ENCODE assay signal across 9 cellular contexts in genomic region chr12:49293056-49293956, GRCh38. TPM values are rescaled to one million over a fixed set of nuclear protein-coding genes. Genes with fewer than 3 reads are reported as not detected.
DNase-seq lines count a peak whose midpoint lies in the region; ATAC-seq, FAIRE-seq and TF ChIP-seq lines count a peak whose summit lies in the region.
"Had no signal": no experiment of that assay in that cellular context is flagged by ENCODE, and none has a peak within 500 bp of the region (broad histone marks: within the 10 kb centered on the region; RNA-seq: fewer than 3 reads in every experiment).

No MANE protein-coding gene starts in this region.

- H3K79me2 ChIP-seq in astrocyte (ENCODE audit: insufficient read depth, low read length), result no peaks in the 10 kb centered on the region

- H2AFZ ChIP-seq in astrocyte (ENCODE audit: low read depth, low read length), result peak overlapping the region; percentile 52

- no peaks in the 10 kb centered on the region for H3K4me1 Mint-ChIP-seq in astrocyte (ENCODE audit: low read depth, unreplicated experiment)

- peak overlapping the region; percentile 11 for H3K4me2 ChIP-seq in astrocyte (ENCODE audit: low read length)

- H3K4me3 ChIP-seq in LNCaP clone FGC (ENCODE audit: low read depth, low read length) (peak overlapping the region; percentile 35), astrocyte (ENCODE audit: insufficient read depth, low read depth, low read length) (no peak overlapping the region), kidney (ENCODE audit: low read length in 2 of 2) (no peak overlapping the region)

- intact Hi-C loops in kidney (cut with DNase I), result no loop called here

- DNase-seq in A172 (ENCODE audit: low spot score) (peak; percentile 61), LNCaP clone FGC (ENCODE audit: low read depth) (peak; percentile 65), astrocyte (ENCODE audit: low read depth) (no peak), kidney (peak; percentile 67), GM13976 (ENCODE audit: low spot score) (no peak), globus pallidus (ENCODE audit: low spot score) (no peak)

- H3K36me3 Mint-ChIP-seq in astrocyte (ENCODE audit: low read depth, unreplicated experiment), result no peaks in the 10 kb centered on the region

- H3K4me1 ChIP-seq in astrocyte (ENCODE audit: insufficient read depth, low read length), result peaks cover 2% of the 10 kb centered on the region
- peaks cover 0 to 15% of the 10 kb centered on the region in 2 donors for H3K4me1 ChIP-seq in kidney (ENCODE audit: control insufficient read depth in 1 of 2, insufficient read depth in 1 of 2, low read depth in 1 of 2, low read length in 2 of 2)

- H3K9ac ChIP-seq in astrocyte (ENCODE audit: low read length), result no peak overlapping the region
- no peak overlapping the region for H3K9ac ChIP-seq in kidney (ENCODE audit: low read length in 2 of 2)

- no peaks in the 10 kb centered on the region for H3K9me3 Mint-ChIP-seq in astrocyte (ENCODE audit: unreplicated experiment)

- H3K9me3 ChIP-seq in astrocyte (ENCODE audit: insufficient read depth, low read depth, low read length) (no peaks in the 10 kb centered on the region), kidney (ENCODE audit: control insufficient read depth in 1 of 2, low read length in 2 of 2) (no peaks in the 10 kb centered on the region)

- in situ Hi-C loops in GM13976 (cut with MboI; ENCODE audit: low sequenced_read_pairs, unreplicated experiment), result no loop called here

- ATAC-seq in HG03521 (IDR thresholded peaks at IDR 0.05; ENCODE audit: unreplicated experiment) (no peak), HG02642 (IDR thresholded peaks at IDR 0.05; ENCODE audit: poor library complexity, unreplicated experiment) (no peak)

- peaks cover 42% of the 10 kb centered on the region for H3K27me3 ChIP-seq in astrocyte (ENCODE audit: insufficient read depth, low read length)

- peaks cover 61% of the 10 kb centered on the region for H3K27me3 Mint-ChIP-seq in astrocyte (ENCODE audit: low read depth, unreplicated experiment)

- no peaks in the 10 kb centered on the region for H4K20me1 ChIP-seq in astrocyte (ENCODE audit: insufficient read depth, low read length)

- H3K27ac Mint-ChIP-seq in astrocyte (ENCODE audit: unreplicated experiment), result no peak overlapping the region

- no peak overlapping the region for H3K4me3 Mint-ChIP-seq in astrocyte (ENCODE audit: unreplicated experiment)

- no peak overlapping the region for H3K27ac ChIP-seq in astrocyte (ENCODE audit: low read depth, low read length)
- H3K27ac ChIP-seq in kidney (ENCODE audit: low read depth in 2 of 2, low read length in 2 of 2), result no peak overlapping the region

- H3K36me3 ChIP-seq in astrocyte (ENCODE audit: insufficient read depth, low read length) (no peaks in the 10 kb centered on the region), kidney (ENCODE audit: control insufficient read depth in 1 of 2, insufficient read depth in 2 of 2, low read length in 2 of 2) (no peaks in the 10 kb centered on the region)

- FAIRE-seq in astrocyte (lab: Jason Lieb, UNC) (no peak), kidney (lab: Jason Lieb, UNC) (no peak)

- TF ChIP-seq CTCF in LNCaP clone FGC (IDR thresholded peaks at IDR 0.05; ENCODE audit: control insufficient read depth, extremely low read depth, insufficient read depth), result no peak
- TF ChIP-seq CTCF in astrocyte (IDR thresholded peaks at IDR 0.05; ENCODE audit: insufficient read depth, low read depth, low read length), result no peak
- TF ChIP-seq CTCF in kidney (IDR thresholded peaks at IDR 0.05; ENCODE audit: borderline replicate concordance, extremely low read depth, insufficient read depth), result no peak
- no peak for TF ChIP-seq CTCF in GM13976 (IDR thresholded peaks at IDR 0.05; ENCODE audit: borderline replicate concordance, control extremely low read depth, extremely low read depth, insufficient read depth, missing control alignments)

RNA-seq across cellular contexts. Expression of gene PRPH, which starts 1.6 kb away (rescaled TPM):
- 4.6 and 6.9 TPM in 2 replicates for total RNA-seq in A172 (2014; rRNA removed; shearing (Covaris generic))
- total RNA-seq in astrocyte, result not detected in 2 replicates
- 2.7 TPM for total RNA-seq in kidney
- 0.71 TPM for polyA plus RNA-seq in kidney (ENCODE audit: insufficient read depth, low read depth, low replicate concordance)
- polyA plus RNA-seq: BJ had no signal

RNA-seq across cellular contexts. Expression of gene TUBA1C, which starts 28.4 kb away (rescaled TPM):
- total RNA-seq in A172 (2014; rRNA removed; shearing (Covaris generic)), result 1,111 and 1,563 TPM in 2 replicates
- 345 and 408 TPM in 2 replicates for total RNA-seq in astrocyte
- 149 TPM for total RNA-seq in kidney
- 204 TPM for polyA plus RNA-seq in kidney (ENCODE audit: insufficient read depth, low read depth, low replicate concordance)

RNA-seq across cellular contexts. Expression of gene TROAP, which starts 29.7 kb away (rescaled TPM):
- total RNA-seq in A172 (2014; rRNA removed; shearing (Covaris generic)), result 38.2 and 45.4 TPM in 2 replicates
- total RNA-seq in astrocyte (2.2 and 2.7 TPM in 2 replicates), kidney (1.0 TPM)
- 1.5 TPM for polyA plus RNA-seq in kidney (ENCODE audit: insufficient read depth, low read depth, low replicate concordance)

RNA-seq across cellular contexts. Expression of gene C1QL4, which starts 43.7 kb away (rescaled TPM):
- 2.3 and 4.4 TPM in 2 replicates for total RNA-seq in A172 (2014; rRNA removed; shearing (Covaris generic))
- total RNA-seq in astrocyte, result 0.09 TPM in 1 of 2 replicates, not detected in the other
- 1.0 TPM for total RNA-seq in kidney
- polyA plus RNA-seq in kidney (ENCODE audit: insufficient read depth, low read depth, low replicate concordance), result not detected
- polyA plus RNA-seq: BJ had no signal

RNA-seq across cellular contexts. Expression of gene DNAJC22, which starts 53.4 kb away (rescaled TPM):
- total RNA-seq in A172 (2014; rRNA removed; shearing (Covaris generic)), result 12.6 and 13.1 TPM in 2 replicates
- total RNA-seq in astrocyte (0.34 and 0.52 TPM in 2 replicates), kidney (16.2 TPM)
- polyA plus RNA-seq in kidney (ENCODE audit: insufficient read depth, low read depth, low replicate concordance), result 15.1 TPM

Comparison
In these comparisons a context has a peak if more than half of its experiments do, and no peak if none do; other contexts are left out.
1. DNase-seq: peak in A172 (single experiment), LNCaP clone FGC (single experiment) and kidney (single experiment); none in astrocyte (single experiment), GM13976 (single experiment) and globus pallidus (single experiment).
2. RNA of gene TROAP, which starts 29.7 kb away (total RNA-seq): 38.2 to 45.4 TPM in A172; 2.2 to 2.7 TPM in astrocyte and 1.0 TPM in kidney (single experiment); every median in the first group is over 10 times any median in the second.